8 cellular contexts compared by ENCODE assay signal in genomic region chr13:27425918-27426630, GRCh38. TPM values are rescaled to one million over a fixed set of nuclear protein-coding genes. Genes with fewer than 3 reads are reported as not detected.
DNase-seq lines count a peak whose midpoint lies in the region; ATAC-seq and TF ChIP-seq lines count a peak whose summit lies in the region.

No MANE protein-coding gene starts in this region.

- peaks cover 8% of the 10 kb centered on the region for H3K27me3 Mint-ChIP-seq in glutamatergic neuron (ENCODE audit: unreplicated experiment)

- H3K9me3 ChIP-seq in parathyroid adenoma (ENCODE audit: control insufficient read depth, low read length) (no peaks in the 10 kb centered on the region), upper lobe of left lung (no peaks in the 10 kb centered on the region)

- H3K79me2 ChIP-seq in parathyroid adenoma: peaks cover 2% of the 10 kb centered on the region

- TF ChIP-seq CTCF in glutamatergic neuron (IDR thresholded peaks at IDR 0.05; ENCODE audit: partially characterized antibody, unreplicated experiment): peak; percentile 11
- no peak for TF ChIP-seq CTCF in parathyroid adenoma (IDR thresholded peaks at IDR 0.05)
- peak in 5 of 6 experiments; percentile 33 to 60 (median 49) for TF ChIP-seq CTCF in upper lobe of left lung (IDR thresholded peaks at IDR 0.05)

- H3K9me3 Mint-ChIP-seq in glutamatergic neuron (ENCODE audit: unreplicated experiment): peaks cover 4% of the 10 kb centered on the region

- TF ChIP-seq POLR2A in upper lobe of left lung (IDR thresholded peaks at IDR 0.05): peak in 1 of 4 donors; percentile 48

- H3K4me1 ChIP-seq in parathyroid adenoma (no peaks in the 10 kb centered on the region), upper lobe of left lung (peaks cover 32 to 52% (median 40%) of the 10 kb centered on the region in 4 donors)

- DNase-seq in DMS114 treated with DMSO at 0.1 percent for 48 hours (lab: John Stamatoyannopoulos, UW; ENCODE audit: unreplicated experiment) (peak; percentile 13), KBM-7 (peak; percentile 92), SIG-M5 treated with dmso at 0.1 percent for 504 hours (lab: John Stamatoyannopoulos, UW; ENCODE audit: unreplicated experiment) (peak; percentile 97), glutamatergic neuron (peak; percentile 41), upper lobe of left lung (peak in 1 of 2 donors; percentile 90)
- peak; percentile 69 for DNase-seq in activated naive CD4-positive, alpha-beta T cell treated with anti-CD3 and anti-CD28 coated beads, Interleukin-2, amount 50 U/mL, for 16 hours

- peak overlapping the region; percentile 88 for H3K4me3 ChIP-seq in parathyroid adenoma (ENCODE audit: low read depth, low read length)
- peak overlapping the region in 3 of 4 donors; percentile 56 to 87 (median 61) for H3K4me3 ChIP-seq in upper lobe of left lung

- TF ChIP-seq EP300 in upper lobe of left lung (IDR thresholded peaks at IDR 0.05): no peak

- H2AFZ ChIP-seq in parathyroid adenoma: no peak overlapping the region

- H3K4me2 ChIP-seq in parathyroid adenoma (ENCODE audit: low read length): peak overlapping the region; percentile 67

- H3K27ac Mint-ChIP-seq in glutamatergic neuron (ENCODE audit: unreplicated experiment): peak overlapping the region; percentile 56

- peak overlapping the region; percentile 49 for H3K27ac ChIP-seq in parathyroid adenoma
- H3K27ac ChIP-seq in upper lobe of left lung: peak overlapping the region; percentile 84 to 93 (median 88)

- peak overlapping the region; percentile 85 for H3K4me3 Mint-ChIP-seq in glutamatergic neuron (ENCODE audit: unreplicated experiment)

- H3K9ac ChIP-seq in parathyroid adenoma: no peak overlapping the region

- H3K36me3 ChIP-seq in parathyroid adenoma (ENCODE audit: control insufficient read depth, insufficient read depth, low read length): no peaks in the 10 kb centered on the region
- peaks cover 0 to 40% (median 19%) of the 10 kb centered on the region in 4 donors for H3K36me3 ChIP-seq in upper lobe of left lung

- WGBS in upper lobe of left lung, 2 donors: 19 to 28% methylated on average over 17 of the region's 17 CpGs

- no peaks in the 10 kb centered on the region for H3K27me3 ChIP-seq in parathyroid adenoma (ENCODE audit: control insufficient read depth, insufficient read depth, low read length)
- H3K27me3 ChIP-seq in upper lobe of left lung: no peaks in the 10 kb centered on the region

- ATAC-seq in GM21529 (IDR thresholded peaks at IDR 0.05; ENCODE audit: unreplicated experiment): peak; percentile 70
- peak; percentile 83 to 88 for ATAC-seq in upper lobe of left lung (ENCODE audit: low FRiP score in 2 of 2)

- no peaks in the 10 kb centered on the region for H3K36me3 Mint-ChIP-seq in glutamatergic neuron (ENCODE audit: unreplicated experiment)

- in situ Hi-C loops in KBM-7 (cut with MboI; ENCODE audit: low pct_unique_long_range_greater_than_20kb, low sequenced_read_pairs): no loop called here

- peaks cover 17% of the 10 kb centered on the region for H3K4me1 Mint-ChIP-seq in glutamatergic neuron (ENCODE audit: low read depth, unreplicated experiment)

RNA-seq across cellular contexts. Expression of gene GTF3A, which starts 1.7 kb away (rescaled TPM):
- 70.2 TPM for total RNA-seq in glutamatergic neuron (ENCODE audit: unreplicated experiment)
- 100 to 1,000 TPM in 3 of 6 donors, 10 to 100 TPM in 3; 29.3 to 104 (median 85.6) TPM for total RNA-seq in upper lobe of left lung

RNA-seq across cellular contexts. Expression of gene MTIF3, which starts 24.3 kb away (rescaled TPM):
- 46.1 TPM for total RNA-seq in glutamatergic neuron (ENCODE audit: unreplicated experiment)
- total RNA-seq in upper lobe of left lung: 100 to 1,000 TPM in 1 of 6 donors, 10 to 100 TPM in 5; 31.2 to 104 (median 38.8) TPM
